In the genomic region with DNA sequence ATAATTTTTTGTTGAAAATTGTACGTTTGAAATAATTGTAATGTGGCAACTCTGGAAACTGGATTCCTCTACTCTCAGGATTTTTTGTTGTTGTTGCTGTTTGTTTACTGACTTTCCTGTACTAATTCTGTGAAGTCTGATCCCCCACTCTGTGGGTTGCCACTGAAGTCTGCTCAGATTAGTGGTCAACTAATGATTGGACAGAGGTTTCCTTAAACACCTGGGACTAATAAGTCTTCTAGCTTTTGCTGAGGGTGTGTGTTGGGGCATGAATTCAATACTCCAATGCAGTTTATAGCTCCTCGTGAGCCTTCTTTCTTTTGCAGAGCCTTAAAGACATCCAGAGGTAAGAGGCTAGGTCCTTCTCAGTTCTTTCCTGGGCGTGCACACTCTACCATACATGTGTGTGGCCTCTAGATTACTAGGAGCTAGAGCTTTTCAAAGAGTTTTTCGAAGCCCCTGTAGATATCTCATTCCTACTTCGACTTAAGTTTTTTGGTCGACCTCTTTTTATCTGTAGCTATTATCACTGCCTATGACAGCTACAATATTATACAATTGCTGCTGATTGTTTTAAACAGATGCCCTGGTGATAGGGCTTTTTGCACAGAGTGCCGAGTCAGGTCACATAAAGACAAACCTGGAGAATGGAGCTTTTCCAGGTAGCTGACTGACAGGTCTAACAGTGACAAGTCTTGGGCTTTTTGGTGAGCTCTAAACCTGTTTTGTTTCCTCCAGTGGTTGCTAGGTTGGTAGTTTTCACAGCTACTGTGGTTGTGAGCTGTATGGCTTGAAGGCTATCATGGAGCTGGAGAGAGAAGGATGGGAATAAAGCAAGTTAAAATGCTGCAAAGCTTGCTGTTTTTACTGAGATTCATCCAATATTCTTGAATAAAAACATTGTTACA, we compare ENCODE assay signal across 1 cellular context.
TF ChIP-seq lines count a peak whose summit lies in the region.

No MANE protein-coding gene starts in this region.

TF ChIP-seq in GM12878, 131 proteins besides CTCF, POLR2A, EP300 and RAD21:
- TF ChIP-seq SIN3A (IDR thresholded peaks at IDR 0.05; ENCODE audit: low read depth, low read length) = no peak
- TF ChIP-seq, protein P1, sequence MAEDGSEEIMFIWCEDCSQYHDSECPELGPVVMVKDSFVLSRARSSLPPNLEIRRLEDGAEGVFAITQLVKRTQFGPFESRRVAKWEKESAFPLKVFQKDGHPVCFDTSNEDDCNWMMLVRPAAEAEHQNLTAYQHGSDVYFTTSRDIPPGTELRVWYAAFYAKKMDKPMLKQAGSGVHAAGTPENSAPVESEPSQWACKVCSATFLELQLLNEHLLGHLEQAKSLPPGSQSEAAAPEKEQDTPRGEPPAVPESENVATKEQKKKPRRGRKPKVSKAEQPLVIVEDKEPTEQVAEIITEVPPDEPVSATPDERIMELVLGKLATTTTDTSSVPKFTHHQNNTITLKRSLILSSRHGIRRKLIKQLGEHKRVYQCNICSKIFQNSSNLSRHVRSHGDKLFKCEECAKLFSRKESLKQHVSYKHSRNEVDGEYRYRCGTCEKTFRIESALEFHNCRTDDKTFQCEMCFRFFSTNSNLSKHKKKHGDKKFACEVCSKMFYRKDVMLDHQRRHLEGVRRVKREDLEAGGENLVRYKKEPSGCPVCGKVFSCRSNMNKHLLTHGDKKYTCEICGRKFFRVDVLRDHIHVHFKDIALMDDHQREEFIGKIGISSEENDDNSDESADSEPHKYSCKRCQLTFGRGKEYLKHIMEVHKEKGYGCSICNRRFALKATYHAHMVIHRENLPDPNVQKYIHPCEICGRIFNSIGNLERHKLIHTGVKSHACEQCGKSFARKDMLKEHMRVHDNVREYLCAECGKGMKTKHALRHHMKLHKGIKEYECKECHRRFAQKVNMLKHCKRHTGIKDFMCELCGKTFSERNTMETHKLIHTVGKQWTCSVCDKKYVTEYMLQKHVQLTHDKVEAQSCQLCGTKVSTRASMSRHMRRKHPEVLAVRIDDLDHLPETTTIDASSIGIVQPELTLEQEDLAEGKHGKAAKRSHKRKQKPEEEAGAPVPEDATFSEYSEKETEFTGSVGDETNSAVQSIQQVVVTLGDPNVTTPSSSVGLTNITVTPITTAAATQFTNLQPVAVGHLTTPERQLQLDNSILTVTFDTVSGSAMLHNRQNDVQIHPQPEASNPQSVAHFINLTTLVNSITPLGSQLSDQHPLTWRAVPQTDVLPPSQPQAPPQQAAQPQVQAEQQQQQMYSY (CRISPR knock-in tag; IDR thresholded peaks at IDR 0.05) = no peak
- no peak for TF ChIP-seq BMI1 (IDR thresholded peaks at IDR 0.05; ENCODE audit: borderline replicate concordance)
- TF ChIP-seq ZNF207 (IDR thresholded peaks at IDR 0.05; ENCODE audit: borderline replicate concordance) = no peak
- TF ChIP-seq MYC (IDR thresholded peaks at IDR 0.05; ENCODE audit: insufficient read depth, insufficient read length, insufficient replicate concordance, low read length, severe bottlenecking) = no peak
- TF ChIP-seq HDAC2 (IDR thresholded peaks at IDR 0.05) = no peak
- no peak for TF ChIP-seq TARDBP (IDR thresholded peaks at IDR 0.05; ENCODE audit: borderline replicate concordance)
- TF ChIP-seq, protein P2, sequence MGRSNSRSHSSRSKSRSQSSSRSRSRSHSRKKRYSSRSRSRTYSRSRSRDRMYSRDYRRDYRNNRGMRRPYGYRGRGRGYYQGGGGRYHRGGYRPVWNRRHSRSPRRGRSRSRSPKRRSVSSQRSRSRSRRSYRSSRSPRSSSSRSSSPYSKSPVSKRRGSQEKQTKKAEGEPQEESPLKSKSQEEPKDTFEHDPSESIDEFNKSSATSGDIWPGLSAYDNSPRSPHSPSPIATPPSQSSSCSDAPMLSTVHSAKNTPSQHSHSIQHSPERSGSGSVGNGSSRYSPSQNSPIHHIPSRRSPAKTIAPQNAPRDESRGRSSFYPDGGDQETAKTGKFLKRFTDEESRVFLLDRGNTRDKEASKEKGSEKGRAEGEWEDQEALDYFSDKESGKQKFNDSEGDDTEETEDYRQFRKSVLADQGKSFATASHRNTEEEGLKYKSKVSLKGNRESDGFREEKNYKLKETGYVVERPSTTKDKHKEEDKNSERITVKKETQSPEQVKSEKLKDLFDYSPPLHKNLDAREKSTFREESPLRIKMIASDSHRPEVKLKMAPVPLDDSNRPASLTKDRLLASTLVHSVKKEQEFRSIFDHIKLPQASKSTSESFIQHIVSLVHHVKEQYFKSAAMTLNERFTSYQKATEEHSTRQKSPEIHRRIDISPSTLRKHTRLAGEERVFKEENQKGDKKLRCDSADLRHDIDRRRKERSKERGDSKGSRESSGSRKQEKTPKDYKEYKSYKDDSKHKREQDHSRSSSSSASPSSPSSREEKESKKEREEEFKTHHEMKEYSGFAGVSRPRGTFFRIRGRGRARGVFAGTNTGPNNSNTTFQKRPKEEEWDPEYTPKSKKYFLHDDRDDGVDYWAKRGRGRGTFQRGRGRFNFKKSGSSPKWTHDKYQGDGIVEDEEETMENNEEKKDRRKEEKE (IDR thresholded peaks at IDR 0.05) = no peak
- no peak for TF ChIP-seq YY1 (IDR thresholded peaks at IDR 0.05; ENCODE audit: low read depth, low read length)
- no peak for TF ChIP-seq SREBF2 (IDR thresholded peaks at IDR 0.05; ENCODE audit: low read length)
- TF ChIP-seq, protein P3, sequence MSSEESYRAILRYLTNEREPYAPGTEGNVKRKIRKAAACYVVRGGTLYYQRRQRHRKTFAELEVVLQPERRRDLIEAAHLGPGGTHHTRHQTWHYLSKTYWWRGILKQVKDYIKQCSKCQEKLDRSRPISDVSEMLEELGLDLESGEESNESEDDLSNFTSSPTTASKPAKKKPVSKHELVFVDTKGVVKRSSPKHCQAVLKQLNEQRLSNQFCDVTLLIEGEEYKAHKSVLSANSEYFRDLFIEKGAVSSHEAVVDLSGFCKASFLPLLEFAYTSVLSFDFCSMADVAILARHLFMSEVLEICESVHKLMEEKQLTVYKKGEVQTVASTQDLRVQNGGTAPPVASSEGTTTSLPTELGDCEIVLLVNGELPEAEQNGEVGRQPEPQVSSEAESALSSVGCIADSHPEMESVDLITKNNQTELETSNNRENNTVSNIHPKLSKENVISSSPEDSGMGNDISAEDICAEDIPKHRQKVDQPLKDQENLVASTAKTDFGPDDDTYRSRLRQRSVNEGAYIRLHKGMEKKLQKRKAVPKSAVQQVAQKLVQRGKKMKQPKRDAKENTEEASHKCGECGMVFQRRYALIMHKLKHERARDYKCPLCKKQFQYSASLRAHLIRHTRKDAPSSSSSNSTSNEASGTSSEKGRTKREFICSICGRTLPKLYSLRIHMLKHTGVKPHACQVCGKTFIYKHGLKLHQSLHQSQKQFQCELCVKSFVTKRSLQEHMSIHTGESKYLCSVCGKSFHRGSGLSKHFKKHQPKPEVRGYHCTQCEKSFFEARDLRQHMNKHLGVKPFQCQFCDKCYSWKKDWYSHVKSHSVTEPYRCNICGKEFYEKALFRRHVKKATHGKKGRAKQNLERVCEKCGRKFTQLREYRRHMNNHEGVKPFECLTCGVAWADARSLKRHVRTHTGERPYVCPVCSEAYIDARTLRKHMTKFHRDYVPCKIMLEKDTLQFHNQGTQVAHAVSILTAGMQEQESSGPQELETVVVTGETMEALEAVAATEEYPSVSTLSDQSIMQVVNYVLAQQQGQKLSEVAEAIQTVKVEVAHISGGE (CRISPR knock-in tag; IDR thresholded peaks at IDR 0.05) = no peak
- TF ChIP-seq CBX3 (IDR thresholded peaks at IDR 0.05; ENCODE audit: borderline replicate concordance, low read depth) = no peak
- TF ChIP-seq CHD1 (IDR thresholded peaks at IDR 0.05; ENCODE audit: low read depth, low read length) = no peak
- TF ChIP-seq, protein P4, sequence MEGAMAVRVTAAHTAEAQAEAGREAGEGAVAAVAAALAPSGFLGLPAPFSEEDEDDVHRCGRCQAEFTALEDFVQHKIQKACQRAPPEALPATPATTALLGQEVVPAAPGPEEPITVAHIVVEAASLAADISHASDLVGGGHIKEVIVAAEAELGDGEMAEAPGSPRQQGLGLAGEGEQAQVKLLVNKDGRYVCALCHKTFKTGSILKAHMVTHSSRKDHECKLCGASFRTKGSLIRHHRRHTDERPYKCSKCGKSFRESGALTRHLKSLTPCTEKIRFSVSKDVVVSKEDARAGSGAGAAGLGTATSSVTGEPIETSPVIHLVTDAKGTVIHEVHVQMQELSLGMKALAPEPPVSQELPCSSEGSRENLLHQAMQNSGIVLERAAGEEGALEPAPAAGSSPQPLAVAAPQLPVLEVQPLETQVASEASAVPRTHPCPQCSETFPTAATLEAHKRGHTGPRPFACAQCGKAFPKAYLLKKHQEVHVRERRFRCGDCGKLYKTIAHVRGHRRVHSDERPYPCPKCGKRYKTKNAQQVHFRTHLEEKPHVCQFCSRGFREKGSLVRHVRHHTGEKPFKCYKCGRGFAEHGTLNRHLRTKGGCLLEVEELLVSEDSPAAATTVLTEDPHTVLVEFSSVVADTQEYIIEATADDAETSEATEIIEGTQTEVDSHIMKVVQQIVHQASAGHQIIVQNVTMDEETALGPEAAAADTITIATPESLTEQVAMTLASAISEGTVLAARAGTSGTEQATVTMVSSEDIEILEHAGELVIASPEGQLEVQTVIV (IDR thresholded peaks at IDR 0.05; ENCODE audit: borderline replicate concordance, partially characterized antibody) = no peak
- TF ChIP-seq STAT3 (IDR thresholded peaks at IDR 0.05; ENCODE audit: low read depth, low read length) = no peak
